Comparison of ENCODE assay signal across 23 cellular contexts in genomic region chr1:91596474-91596873, GRCh38.
DNase-seq lines count a peak whose midpoint lies in the region; ATAC-seq and TF ChIP-seq lines count a peak whose summit lies in the region.
"Had no signal": no experiment of that assay in that cellular context is flagged by ENCODE, and none has a peak within 500 bp of the region (broad histone marks: within the 10 kb centered on the region; RNA-seq: fewer than 3 reads in every experiment).

No MANE protein-coding gene starts in this region.

- CTCF ChIA-PET in activated CD4-positive, alpha-beta T cell treated with anti-CD3 and anti-CD28 coated beads for 36 hours (lab: Charles Lee), result no interaction called here
- CTCF ChIA-PET in naive thymus-derived CD4-positive, alpha-beta T cell (lab: Charles Lee), result no interaction called here

- peak; percentile 23 for DNase-seq in activated CD4-positive, alpha-beta T cell treated with anti-CD3 and anti-CD28 coated beads for 36 hours
- DNase-seq in activated CD4-positive, alpha-beta T cell treated with anti-CD3 and anti-CD28 coated beads, Interleukin-2, amount 50 U/mL, for 1 hour, result no peak
- DNase-seq in T-helper 2 cell treated with Interferon-gamma antibody and Interleukin-4, amounts not matched to agents 5 μg/mL and 100 μg/mL, for 36 hours (ENCODE audit: low spot score), result peak; percentile 37
- DNase-seq in erythroblast (lab: John Stamatoyannopoulos, UW) (peak; percentile 78 to 86), suprapubic skin (ENCODE audit: low spot score in 2 of 2) (no peak)
- DNase-seq in naive thymus-derived CD4-positive, alpha-beta T cell, result no peak
- DNase-seq: activated CD4-positive, CD25-positive, alpha-beta regulatory T cell; DMS153; Kasumi-1; left cardiac atrium; NCI-H1436 treated with DMSO at 0.1 percent for 48 hours; NCI-H345; Right ventricle myocardium superior; stimulated activated CD4-positive, alpha-beta T cell treated with anti-CD3 and anti-CD28 coated beads, Interleukin-12 subunit alpha, Interleukin-12 subunit beta, amount 100 ng/mL, for 4 hours; upper lobe of left lung had no signal

- peak overlapping the region; percentile 21 for H3K27ac ChIP-seq in suprapubic skin
- H3K27ac ChIP-seq in naive thymus-derived CD4-positive, alpha-beta T cell (ENCODE audit: low read depth, low read length), result no peak overlapping the region
- H3K27ac ChIP-seq: A549, neural progenitor cell, upper lobe of left lung had no signal

- no peak for TF ChIP-seq CTCF in suprapubic skin (IDR thresholded peaks at IDR 0.05)

- no peaks in the 10 kb centered on the region for H3K9me3 Mint-ChIP-seq in activated CD4-positive, alpha-beta T cell treated with anti-CD3 and anti-CD28 coated beads for 36 hours (ENCODE audit: low read depth)
- H3K9me3 Mint-ChIP-seq in T-helper 2 cell treated with Interferon-gamma antibody and Interleukin-4, amounts not matched to agents 5 μg/mL and 100 μg/mL, for 36 hours, result no peaks in the 10 kb centered on the region
- H3K9me3 Mint-ChIP-seq in naive thymus-derived CD4-positive, alpha-beta T cell, result peaks cover 0 to 4% (median 0%) of the 10 kb centered on the region in 11 donors
- H3K9me3 Mint-ChIP-seq: activated naive CD4-positive, alpha-beta T cell treated with anti-CD3 and anti-CD28 coated beads, Interleukin-2, amount 50 U/mL, for 24 hours; CD14-positive monocyte; mesothelial cell of epicardium; stimulated activated memory B cell treated with anti-CD40 and anti-IgM and Interleukin-4, amounts not matched to agents 10 μg/mL and 1 μg/mL and 100 μg/mL, for 72 hours had no signal

- intact Hi-C loops in activated CD4-positive, alpha-beta T cell treated with anti-CD3 and anti-CD28 coated beads for 36 hours (cut with DNase I, micrococcal nuclease), result no loop called here
- intact Hi-C loops in naive thymus-derived CD4-positive, alpha-beta T cell (cut with micrococcal nuclease), result no loop called here

- H3K4me1 ChIP-seq in suprapubic skin, result no peaks in the 10 kb centered on the region
- peaks cover 0 to 9% of the 10 kb centered on the region in 2 donors for H3K4me1 ChIP-seq in naive thymus-derived CD4-positive, alpha-beta T cell (ENCODE audit: control insufficient read depth in 2 of 2, insufficient read depth in 2 of 2, low read length in 2 of 2)
- H3K4me1 ChIP-seq: A549, upper lobe of left lung had no signal

- TF ChIP-seq POLR2A in erythroblast (IDR thresholded peaks at IDR 0.05; ENCODE audit: low read length) (no peak), suprapubic skin (IDR thresholded peaks at IDR 0.05) (no peak)

- WGBS in suprapubic skin, result 47% methylated on average over 1 of the region's 1 CpG

- no peak overlapping the region for H3K27ac Mint-ChIP-seq in activated CD4-positive, alpha-beta T cell treated with anti-CD3 and anti-CD28 coated beads for 36 hours
- no peak overlapping the region for H3K27ac Mint-ChIP-seq in T-helper 2 cell treated with Interferon-gamma antibody and Interleukin-4, amounts not matched to agents 5 μg/mL and 100 μg/mL, for 36 hours
- no peak overlapping the region for H3K27ac Mint-ChIP-seq in naive thymus-derived CD4-positive, alpha-beta T cell
- H3K27ac Mint-ChIP-seq: activated naive CD4-positive, alpha-beta T cell treated with anti-CD3 and anti-CD28 coated beads, Interleukin-2, amount 50 U/mL, for 24 hours; mesothelial cell of epicardium; neural progenitor cell; stimulated activated memory B cell treated with anti-CD40 and anti-IgM and Interleukin-4, amounts not matched to agents 10 μg/mL and 1 μg/mL and 100 μg/mL, for 72 hours had no signal

- no peaks in the 10 kb centered on the region for H3K36me3 ChIP-seq in suprapubic skin
- no peaks in the 10 kb centered on the region for H3K36me3 ChIP-seq in naive thymus-derived CD4-positive, alpha-beta T cell (ENCODE audit: control insufficient read depth in 2 of 3, insufficient read depth in 3 of 3, low read length in 3 of 3)
- H3K36me3 ChIP-seq: neural progenitor cell, upper lobe of left lung had no signal

- H3K36me3 Mint-ChIP-seq in activated CD4-positive, alpha-beta T cell treated with anti-CD3 and anti-CD28 coated beads for 36 hours (ENCODE audit: low read depth), result no peaks in the 10 kb centered on the region
- H3K36me3 Mint-ChIP-seq in T-helper 2 cell treated with Interferon-gamma antibody and Interleukin-4, amounts not matched to agents 5 μg/mL and 100 μg/mL, for 36 hours (ENCODE audit: low read depth), result no peaks in the 10 kb centered on the region
- peaks cover 0 to 9% (median 0%) of the 10 kb centered on the region in 5 donors for H3K36me3 Mint-ChIP-seq in naive thymus-derived CD4-positive, alpha-beta T cell
- H3K36me3 Mint-ChIP-seq: activated naive CD4-positive, alpha-beta T cell treated with anti-CD3 and anti-CD28 coated beads, Interleukin-2, amount 50 U/mL, for 24 hours; mesothelial cell of epicardium; neural progenitor cell; stimulated activated memory B cell treated with anti-CD40 and anti-IgM and Interleukin-4, amounts not matched to agents 10 μg/mL and 1 μg/mL and 100 μg/mL, for 72 hours had no signal

- H3K4me3 Mint-ChIP-seq in activated CD4-positive, alpha-beta T cell treated with anti-CD3 and anti-CD28 coated beads for 36 hours, result no peak overlapping the region
- H3K4me3 Mint-ChIP-seq in T-helper 2 cell treated with Interferon-gamma antibody and Interleukin-4, amounts not matched to agents 5 μg/mL and 100 μg/mL, for 36 hours, result peak overlapping the region; percentile 6
- H3K4me3 Mint-ChIP-seq in naive thymus-derived CD4-positive, alpha-beta T cell, result no peak overlapping the region
- H3K4me3 Mint-ChIP-seq: activated naive CD4-positive, alpha-beta T cell treated with anti-CD3 and anti-CD28 coated beads, Interleukin-2, amount 50 U/mL, for 24 hours; CD14-positive monocyte; mesothelial cell of epicardium; neural progenitor cell; stimulated activated memory B cell treated with anti-CD40 and anti-IgM and Interleukin-4, amounts not matched to agents 10 μg/mL and 1 μg/mL and 100 μg/mL, for 72 hours had no signal

- peaks cover 5% of the 10 kb centered on the region for H3K27me3 Mint-ChIP-seq in activated CD4-positive, alpha-beta T cell treated with anti-CD3 and anti-CD28 coated beads for 36 hours
- H3K27me3 Mint-ChIP-seq in T-helper 2 cell treated with Interferon-gamma antibody and Interleukin-4, amounts not matched to agents 5 μg/mL and 100 μg/mL, for 36 hours (ENCODE audit: low read depth), result no peaks in the 10 kb centered on the region
- H3K27me3 Mint-ChIP-seq in naive thymus-derived CD4-positive, alpha-beta T cell, result peaks cover 0 to 5% (median 0%) of the 10 kb centered on the region in 5 donors
- H3K27me3 Mint-ChIP-seq: activated naive CD4-positive, alpha-beta T cell treated with anti-CD3 and anti-CD28 coated beads, Interleukin-2, amount 50 U/mL, for 24 hours; stimulated activated memory B cell treated with anti-CD40 and anti-IgM and Interleukin-4, amounts not matched to agents 10 μg/mL and 1 μg/mL and 100 μg/mL, for 72 hours had no signal

- no peak for TF ChIP-seq EP300 in suprapubic skin (IDR thresholded peaks at IDR 0.05)

- H3K9me3 ChIP-seq in suprapubic skin, result no peaks in the 10 kb centered on the region
- H3K9me3 ChIP-seq in naive thymus-derived CD4-positive, alpha-beta T cell (ENCODE audit: control insufficient read depth in 2 of 3, low read length in 3 of 3), result no peaks in the 10 kb centered on the region
- H3K9me3 ChIP-seq: A549, upper lobe of left lung had no signal

- no peak for ATAC-seq in activated CD4-positive, alpha-beta T cell treated with anti-CD3 and anti-CD28 coated beads for 36 hours
- no peak for ATAC-seq in naive thymus-derived CD4-positive, alpha-beta T cell
- ATAC-seq in HG02678 (IDR thresholded peaks at IDR 0.05; ENCODE audit: unreplicated experiment) (no peak), HG03095 (IDR thresholded peaks at IDR 0.05; ENCODE audit: unreplicated experiment) (no peak)
- ATAC-seq: A549; left cardiac atrium; stimulated activated memory B cell treated with anti-CD40 and anti-IgM and Interleukin-4, amounts not matched to agents 10 μg/mL and 1 μg/mL and 100 μg/mL, for 72 hours had no signal

- no peaks in the 10 kb centered on the region for H3K27me3 ChIP-seq in suprapubic skin
- no peaks in the 10 kb centered on the region for H3K27me3 ChIP-seq in naive thymus-derived CD4-positive, alpha-beta T cell (ENCODE audit: control insufficient read depth in 2 of 2, insufficient read depth in 2 of 2, low read length in 2 of 2)
- H3K27me3 ChIP-seq: neural progenitor cell, upper lobe of left lung had no signal

- POLR2A ChIA-PET in activated CD4-positive, alpha-beta T cell treated with anti-CD3 and anti-CD28 coated beads for 36 hours (lab: Charles Lee), result no interaction called here
- POLR2A ChIA-PET in naive thymus-derived CD4-positive, alpha-beta T cell (lab: Charles Lee), result no interaction called here

- no peak overlapping the region for H3K4me3 ChIP-seq in suprapubic skin
- no peak overlapping the region for H3K4me3 ChIP-seq in naive thymus-derived CD4-positive, alpha-beta T cell (ENCODE audit: low read length)
- H3K4me3 ChIP-seq: A549, neural progenitor cell, upper lobe of left lung had no signal

- H3K4me1 Mint-ChIP-seq in activated CD4-positive, alpha-beta T cell treated with anti-CD3 and anti-CD28 coated beads for 36 hours, result peaks cover 19% of the 10 kb centered on the region
- H3K4me1 Mint-ChIP-seq in T-helper 2 cell treated with Interferon-gamma antibody and Interleukin-4, amounts not matched to agents 5 μg/mL and 100 μg/mL, for 36 hours (ENCODE audit: low read depth), result peaks cover 38% of the 10 kb centered on the region
- H3K4me1 Mint-ChIP-seq in naive thymus-derived CD4-positive, alpha-beta T cell, result peaks cover 7 to 40% (median 15%) of the 10 kb centered on the region in 7 donors

Comparison
In these comparisons a context has a peak if more than half of its experiments do, and no peak if none do; other contexts are left out.
1. DNase-seq: peak in activated CD4-positive, alpha-beta T cell treated with anti-CD3 and anti-CD28 coated beads for 36 hours (single experiment), T-helper 2 cell treated with Interferon-gamma antibody and Interleukin-4, amounts not matched to agents 5 μg/mL and 100 μg/mL, for 36 hours (single experiment) and erythroblast (2 of 2); none in activated CD4-positive, alpha-beta T cell treated with anti-CD3 and anti-CD28 coated beads, Interleukin-2, amount 50 U/mL, for 1 hour (single experiment), suprapubic skin (0 of 2) and naive thymus-derived CD4-positive, alpha-beta T cell (0 of 9).